Comparison of ENCODE assay signal across 29 cellular contexts in the genomic region with DNA sequence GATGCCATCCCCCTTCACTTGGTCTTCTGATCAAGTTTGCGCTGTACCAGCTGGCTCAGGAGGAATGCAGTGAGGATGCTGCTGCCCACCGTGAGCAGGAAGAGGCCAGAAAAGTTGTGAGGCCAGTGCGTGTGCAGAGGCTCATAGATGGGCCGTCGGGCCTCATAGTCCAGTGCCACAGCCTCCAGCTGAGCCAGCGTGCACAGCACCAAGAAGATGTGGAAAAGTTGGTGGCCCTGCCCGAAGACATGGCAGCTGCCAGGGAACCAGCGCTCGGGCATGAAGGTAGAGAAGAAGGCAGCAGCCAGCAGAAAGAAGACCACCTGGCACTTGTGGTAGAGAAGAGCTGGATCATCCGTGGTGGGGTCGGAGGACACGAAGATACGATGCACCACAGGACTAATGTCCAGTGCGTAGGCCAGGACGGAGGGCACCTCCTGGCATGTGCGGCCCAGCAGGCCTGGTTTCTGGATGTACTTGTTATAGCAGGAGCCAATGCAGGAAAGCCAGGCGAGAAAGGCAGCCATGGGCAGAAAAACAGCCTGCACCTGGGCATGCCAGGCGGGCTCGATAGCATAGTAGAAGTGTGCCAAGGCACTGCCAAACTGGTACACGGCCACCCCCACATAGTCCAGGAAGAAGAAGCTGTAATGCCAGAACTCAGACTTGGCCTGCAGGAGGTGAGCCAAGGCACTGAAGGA. TPM values are rescaled to one million over a fixed set of nuclear protein-coding genes. Genes with fewer than 3 reads are reported as not detected.
A peak's percentile ranks its signal among the peaks of the same experiment; 100 is the strongest.
DNase-seq lines count a peak whose midpoint lies in the region; TF ChIP-seq lines count a peak whose summit lies in the region.
"Had no signal": no experiment of that assay in that cellular context is flagged by ENCODE, and none has a peak within 500 bp of the region (broad histone marks: within the 10 kb centered on the region; RNA-seq: fewer than 3 reads in every experiment).

No MANE protein-coding gene starts in this region.

- H3K27ac ChIP-seq in dorsolateral prefrontal cortex (peak overlapping the region in 38 of 59 donors; percentile 1 to 70 (median 41)), testis (no peak overlapping the region)
- H3K27ac ChIP-seq: gastroesophageal sphincter, SK-N-MC, tibial artery had no signal

- H3K27me3 ChIP-seq in dorsolateral prefrontal cortex (no peaks in the 10 kb centered on the region), testis (no peaks in the 10 kb centered on the region)
- H3K27me3 ChIP-seq: gastroesophageal sphincter, tibial artery had no signal

- H3K4me3 ChIP-seq in dorsolateral prefrontal cortex (no peak overlapping the region), testis (no peak overlapping the region)
- H3K4me3 ChIP-seq: gastroesophageal sphincter, GM23338, SK-N-MC, skin epidermis, tibial artery had no signal

- H3K4me1 ChIP-seq in testis: peaks cover 3% of the 10 kb centered on the region

- DNase-seq in activated CD8-positive, alpha-beta memory T cell treated with anti-CD3 and anti-CD28 coated beads, Interleukin-2, amount 50 U/mL, for 48 hours: peak; percentile 30
- DNase-seq in activated CD8-positive, alpha-beta memory T cell treated with anti-CD3 and anti-CD28 coated beads, Interleukin-2, amount 50 U/mL, for 4 hours: no peak
- peak in 3 of 10 donors; percentile 29 to 55 (median 47) for DNase-seq in dorsolateral prefrontal cortex
- DNase-seq in testis: peak; percentile 13
- DNase-seq in NCI-H2196 treated with DMSO at 0.1 percent for 48 hours (lab: John Stamatoyannopoulos, UW; ENCODE audit: unreplicated experiment): no peak
- DNase-seq in stimulated activated CD4-positive, alpha-beta T cell treated with anti-CD3 and anti-CD28 coated beads, Interleukin-4, amount 100 ng/mL, for 24 hours: no peak
- DNase-seq: activated CD4-positive, alpha-beta T cell treated with anti-CD3 and anti-CD28 coated beads, Interleukin-2, amount 50 U/mL, for 4 hours; activated effector memory CD4-positive, alpha-beta T cell treated with Interleukin-2 at 50 U/mL for 16 hours; activated T-cell treated with anti-CD3 and anti-CD28 coated beads for 4 hours; CD8-positive, alpha-beta memory T cell; central memory CD4-positive, alpha-beta T cell; DMS 273 treated with DMSO at 0.1 percent for 48 hours; EL; HFFc6; hypothalamus; immature natural killer cell; left colon; MV-4-11; NCI-H146; NCI-H2107; NCI-H446 treated with DMSO at 0.1 percent for 48 hours; NCI-H82; stimulated activated naive CD8-positive, alpha-beta T cell treated with anti-CD3 and anti-CD28 coated beads, Interleukin-15, amount 100 ng/mL, for 72 hours; tibial artery had no signal

- TF ChIP-seq CTCF in dorsolateral prefrontal cortex (IDR thresholded peaks at IDR 0.05 in 54 of 56, conservative IDR thresholded peaks at IDR 0.05 in 2 of 56; ENCODE audit: low read depth in 1 of 56, partially characterized antibody in 56 of 56): no peak
- TF ChIP-seq CTCF in testis (IDR thresholded peaks at IDR 0.05): no peak

- WGBS in testis, 2 donors: 90 to 96% methylated on average over 19 to 20 of the region's 20 CpGs

- H3K9me3 ChIP-seq in testis: no peaks in the 10 kb centered on the region
- H3K9me3 ChIP-seq: gastroesophageal sphincter, tibial artery had no signal

- no peaks in the 10 kb centered on the region for H3K36me3 ChIP-seq in testis (ENCODE audit: low read depth, missing control alignments)

- intact Hi-C loops in dorsolateral prefrontal cortex (cut with DNase I): no loop called here
- intact Hi-C loops in testis (cut with DNase I; ENCODE audit: low total_unique reads): no loop called here

- TF ChIP-seq POLR2A in testis (IDR thresholded peaks at IDR 0.05): no peak

RNA-seq across cellular contexts. Expression of gene AUNIP, which starts 3.7 kb away (rescaled TPM):
- total RNA-seq in dorsolateral prefrontal cortex (1 to 10 TPM in 112 of 120 experiments, under 1 TPM in 8; 0.35 to 4.7 (median 2.0) TPM), testis (10 to 100 TPM; 14.1 to 22.5 TPM)
- polyA plus RNA-seq in testis (ENCODE audit: insufficient read depth, low read depth, low replicate concordance): 28.5 TPM
- total RNA-seq: omental fat pad had no signal
- polyA plus RNA-seq: CD8-positive, alpha-beta memory T cell had no signal

RNA-seq across cellular contexts. Expression of gene PAQR7, which starts 12.6 kb away (rescaled TPM):
- total RNA-seq in dorsolateral prefrontal cortex (10 to 100 TPM in 41 of 120 experiments, 1 to 10 TPM in 79; 5.7 to 12.6 (median 9.3) TPM), testis (10 to 100 TPM; 92.4 to 94.8 TPM)
- polyA plus RNA-seq in testis (ENCODE audit: insufficient read depth, low read depth, low replicate concordance): 89.3 TPM

RNA-seq across cellular contexts. Expression of gene MTFR1L, which starts 43.2 kb away (rescaled TPM):
- total RNA-seq in dorsolateral prefrontal cortex (100 to 1,000 TPM in 32 of 120 experiments, 10 to 100 TPM in 88; 66.5 to 116 (median 93.9) TPM), testis (100 to 1,000 TPM; 148 to 166 TPM)
- polyA plus RNA-seq in testis (ENCODE audit: insufficient read depth, low read depth, low replicate concordance): 253 TPM

RNA-seq across cellular contexts. Expression of gene STMN1, which starts 43.3 kb away (rescaled TPM):
- total RNA-seq in dorsolateral prefrontal cortex: 1,000 to 10,000 TPM in 1 of 120 experiments, 100 to 1,000 TPM in 119; 153 to 1,009 (median 725) TPM
- total RNA-seq in testis: 100 to 1,000 TPM; 230 to 393 TPM
- polyA plus RNA-seq in testis (ENCODE audit: insufficient read depth, low read depth, low replicate concordance): 727 TPM

Comparison
In these comparisons a context has a peak if more than half of its experiments do, and no peak if none do; other contexts are left out.
1. DNase-seq: peak in activated CD8-positive, alpha-beta memory T cell treated with anti-CD3 and anti-CD28 coated beads, Interleukin-2, amount 50 U/mL, for 48 hours (single experiment) and testis (single experiment); none in activated CD8-positive, alpha-beta memory T cell treated with anti-CD3 and anti-CD28 coated beads, Interleukin-2, amount 50 U/mL, for 4 hours (single experiment), NCI-H2196 treated with DMSO at 0.1 percent for 48 hours (single experiment) and stimulated activated CD4-positive, alpha-beta T cell treated with anti-CD3 and anti-CD28 coated beads, Interleukin-4, amount 100 ng/mL, for 24 hours (single experiment).
2. H3K27ac ChIP-seq: peak in dorsolateral prefrontal cortex (38 of 59); none in testis (0 of 2).
3. RNA of gene PAQR7, which starts 12.6 kb away (total RNA-seq): 92.4 to 94.8 TPM in testis; 5.7 to 12.6 TPM in dorsolateral prefrontal cortex; every median in the first group is over 4 times any median in the second.